Comparison of ENCODE assay signal across 14 cellular contexts in the genomic region with DNA sequence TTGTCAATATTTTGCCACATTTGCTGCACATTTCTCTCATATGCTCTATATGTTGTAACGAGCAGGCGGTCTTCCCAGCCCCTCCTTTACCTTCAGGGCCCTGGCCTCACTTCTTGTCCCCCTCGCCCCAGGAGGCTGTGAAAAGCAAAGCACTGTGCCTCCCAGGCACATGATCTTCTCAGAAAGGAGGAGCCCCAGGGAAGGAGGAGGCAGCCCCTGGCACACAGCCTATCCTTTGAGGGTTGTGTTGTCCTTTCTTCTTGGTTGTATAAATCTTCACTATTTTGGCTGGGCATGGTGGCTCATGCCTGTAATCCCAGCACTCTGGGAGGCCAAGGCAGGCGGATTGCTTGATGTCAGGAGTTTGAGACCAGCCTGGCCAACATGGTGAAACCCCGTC.
DNase-seq lines count a peak whose midpoint lies in the region; ATAC-seq and TF ChIP-seq lines count a peak whose summit lies in the region.
"Had no signal": no experiment of that assay in that cellular context is flagged by ENCODE, and none has a peak within 500 bp of the region (broad histone marks: within the 10 kb centered on the region; RNA-seq: fewer than 3 reads in every experiment).

No MANE protein-coding gene starts in this region.

- no peak for ATAC-seq in activated T-cell treated with anti-CD3 and anti-CD28 coated beads, Interleukin-2, amount 50 U/mL, for 72 hours (replicated peaks in 1 of 2)
- no peak for ATAC-seq in activated T-cell treated with anti-CD3 and anti-CD28 coated beads, Interleukin-2, amount 50 U/mL, for 4 hours
- ATAC-seq in stimulated activated memory B cell treated with anti-CD40 and anti-IgM and Interleukin-4, amounts not matched to agents 10 μg/mL and 1 μg/mL and 100 μg/mL, for 72 hours: no peak

- peaks cover 6 to 11% of the 10 kb centered on the region in 2 donors for H3K36me3 Mint-ChIP-seq in activated T-cell treated with anti-CD3 and anti-CD28 coated beads, Interleukin-2, amount 50 U/mL, for 72 hours (ENCODE audit: insufficient read depth in 2 of 2)
- peaks cover 14% of the 10 kb centered on the region for H3K36me3 Mint-ChIP-seq in activated T-cell treated with anti-CD3 and anti-CD28 coated beads, Interleukin-2, amount 50 U/mL, for 4 hours (ENCODE audit: insufficient read depth)
- H3K36me3 Mint-ChIP-seq in stimulated activated memory B cell treated with anti-CD40 and anti-IgM and Interleukin-4, amounts not matched to agents 10 μg/mL and 1 μg/mL and 100 μg/mL, for 72 hours: peaks cover 15% of the 10 kb centered on the region

- no TSS peak for BruUV-seq in OCI-LY7 (replicated peaks; lab: Mats Ljungman, UMichigan)

- H3K4me1 ChIP-seq in OCI-LY7 (ENCODE audit: insufficient read depth, low read length, poor library complexity, severe bottlenecking): peaks cover 93% of the 10 kb centered on the region

- H3K9me3 ChIP-seq in OCI-LY7 (ENCODE audit: low read length): no peaks in the 10 kb centered on the region
- H3K9me3 ChIP-seq: tibial nerve had no signal

- DNase-seq in activated T-cell treated with anti-CD3 and anti-CD28 coated beads, Interleukin-2, amount 50 U/mL, for 72 hours: no peak
- DNase-seq in activated T-cell treated with anti-CD3 and anti-CD28 coated beads, Interleukin-2, amount 50 U/mL, for 4 hours: no peak
- DNase-seq in OCI-LY7 (ENCODE audit: low spot score) (no peak), choroid plexus epithelial cell (ENCODE audit: low read depth) (peak; percentile 35), HK-2 (ENCODE audit: unreplicated experiment) (no peak), NCI-H1105 (lab: John Stamatoyannopoulos, UW) (no peak)
- DNase-seq in activated CD4-positive, CD25-positive, alpha-beta regulatory T cell (lab: John Stamatoyannopoulos, UW): no peak
- DNase-seq: activated gamma-delta T cell, OCI-M1, SW 1271 had no signal

- H4K20me1 ChIP-seq in OCI-LY7 (ENCODE audit: insufficient read depth, low read length): peaks cover 41% of the 10 kb centered on the region

- peaks cover 96% of the 10 kb centered on the region for H3K4me1 Mint-ChIP-seq in activated T-cell treated with anti-CD3 and anti-CD28 coated beads, Interleukin-2, amount 50 U/mL, for 72 hours (ENCODE audit: low read depth)
- H3K4me1 Mint-ChIP-seq in activated T-cell treated with anti-CD3 and anti-CD28 coated beads, Interleukin-2, amount 50 U/mL, for 4 hours (ENCODE audit: low read depth): peaks cover 87% of the 10 kb centered on the region
- H3K4me1 Mint-ChIP-seq in stimulated activated memory B cell treated with anti-CD40 and anti-IgM and Interleukin-4, amounts not matched to agents 10 μg/mL and 1 μg/mL and 100 μg/mL, for 72 hours: peaks cover 97% of the 10 kb centered on the region

- peak overlapping the region; percentile 85 for H3K27ac Mint-ChIP-seq in activated T-cell treated with anti-CD3 and anti-CD28 coated beads, Interleukin-2, amount 50 U/mL, for 72 hours
- H3K27ac Mint-ChIP-seq in stimulated activated memory B cell treated with anti-CD40 and anti-IgM and Interleukin-4, amounts not matched to agents 10 μg/mL and 1 μg/mL and 100 μg/mL, for 72 hours: peak overlapping the region; percentile 89

- no peak overlapping the region for H2AFZ ChIP-seq in OCI-LY7 (ENCODE audit: low read length)

- no peaks in the 10 kb centered on the region for H3K9me3 Mint-ChIP-seq in activated T-cell treated with anti-CD3 and anti-CD28 coated beads, Interleukin-2, amount 50 U/mL, for 72 hours
- H3K9me3 Mint-ChIP-seq in activated T-cell treated with anti-CD3 and anti-CD28 coated beads, Interleukin-2, amount 50 U/mL, for 4 hours: no peaks in the 10 kb centered on the region
- no peaks in the 10 kb centered on the region for H3K9me3 Mint-ChIP-seq in stimulated activated memory B cell treated with anti-CD40 and anti-IgM and Interleukin-4, amounts not matched to agents 10 μg/mL and 1 μg/mL and 100 μg/mL, for 72 hours
- H3K9me3 Mint-ChIP-seq: mesothelial cell of epicardium had no signal

- peak overlapping the region; percentile 52 for H3K4me2 ChIP-seq in OCI-LY7 (ENCODE audit: low read length)

- no peaks in the 10 kb centered on the region for H3K9me2 ChIP-seq in OCI-LY7 (ENCODE audit: insufficient read depth, low read length)

- peak overlapping the region; percentile 5 for H3K4me3 ChIP-seq in OCI-LY7 (ENCODE audit: low read depth, low read length, poor library complexity, severe bottlenecking)
- no peak overlapping the region for H3K4me3 ChIP-seq in choroid plexus epithelial cell (ENCODE audit: low read depth, low read length)
- H3K4me3 ChIP-seq: cardiac muscle cell, tibial nerve had no signal

- intact Hi-C loops in OCI-LY7 (cut with micrococcal nuclease; ENCODE audit: unreplicated experiment): loop anchor here (2.0 kb wide), 1 partner anchor 14 kb away; no protein-coding TSS in a partner anchor

- POLR2A ChIA-PET in OCI-LY7 (lab: Charles Lee): interaction anchor here (0.6 kb wide), 1 partner anchor 58 kb away, joined by 4 read pairs; no protein-coding TSS in a partner anchor

- peak overlapping the region; percentile 8 for H3K27ac ChIP-seq in OCI-LY7 (ENCODE audit: low read depth, low read length, poor library complexity, severe bottlenecking)
- H3K27ac ChIP-seq: cardiac muscle cell, tibial nerve had no signal

- CTCF ChIA-PET in OCI-LY7 (lab: Charles Lee; ENCODE audit: unreplicated experiment): no interaction called here

- H3K27me3 Mint-ChIP-seq in activated T-cell treated with anti-CD3 and anti-CD28 coated beads, Interleukin-2, amount 50 U/mL, for 72 hours (ENCODE audit: low read depth): no peaks in the 10 kb centered on the region
- H3K27me3 Mint-ChIP-seq in activated T-cell treated with anti-CD3 and anti-CD28 coated beads, Interleukin-2, amount 50 U/mL, for 4 hours (ENCODE audit: low read depth): no peaks in the 10 kb centered on the region
- no peaks in the 10 kb centered on the region for H3K27me3 Mint-ChIP-seq in stimulated activated memory B cell treated with anti-CD40 and anti-IgM and Interleukin-4, amounts not matched to agents 10 μg/mL and 1 μg/mL and 100 μg/mL, for 72 hours

- TF ChIP-seq CTCF in OCI-LY7 (conservative IDR thresholded peaks at IDR 0.05; ENCODE audit: low read length): no peak
- no peak for TF ChIP-seq CTCF in choroid plexus epithelial cell (conservative IDR thresholded peaks at IDR 0.05; ENCODE audit: low read depth, low read length)

- peak overlapping the region; percentile 77 for H3K4me3 Mint-ChIP-seq in activated T-cell treated with anti-CD3 and anti-CD28 coated beads, Interleukin-2, amount 50 U/mL, for 72 hours
- no peak overlapping the region for H3K4me3 Mint-ChIP-seq in activated T-cell treated with anti-CD3 and anti-CD28 coated beads, Interleukin-2, amount 50 U/mL, for 4 hours
- H3K4me3 Mint-ChIP-seq in stimulated activated memory B cell treated with anti-CD40 and anti-IgM and Interleukin-4, amounts not matched to agents 10 μg/mL and 1 μg/mL and 100 μg/mL, for 72 hours: peak overlapping the region; percentile 39
- H3K4me3 Mint-ChIP-seq: mesothelial cell of epicardium had no signal

- peaks cover 14% of the 10 kb centered on the region for H3K36me3 ChIP-seq in OCI-LY7 (ENCODE audit: insufficient read depth, low read length)
- H3K36me3 ChIP-seq: cardiac muscle cell had no signal

- H3K79me2 ChIP-seq in OCI-LY7 (ENCODE audit: insufficient read depth, low read depth, low read length): peaks cover 85% of the 10 kb centered on the region
